In genomic region chr2:179551545-179552045, GRCh38 we compare ENCODE assay signal across 26 cellular contexts.
"Had no signal": no experiment of that assay in that cellular context is flagged by ENCODE, and none has a peak within 500 bp of the region (broad histone marks: within the 10 kb centered on the region; RNA-seq: fewer than 3 reads in every experiment).

No MANE protein-coding gene starts in this region.

- H3K9me3 Mint-ChIP-seq: activated CD4-positive, alpha-beta memory T cell treated with anti-CD3 and anti-CD28 coated beads, Interleukin-2, amount 10 ng/mL, durations not matched to agents 7 days and 5 days; activated CD4-positive, alpha-beta T cell treated with anti-CD3 and anti-CD28 coated beads, Interleukin-2, amount 10 ng/mL, durations not matched to agents 7 days and 5 days; activated T-cell treated with anti-CD3 and anti-CD28 coated beads, Interleukin-2, amount 50 U/mL, for 4 hours; activated T-helper 17 cell treated with anti-CD3 and anti-CD28 coated beads, Interleukin-2, amount 50 U/mL, for 72 hours had no signal

- H3K4me3 Mint-ChIP-seq: activated CD4-positive, alpha-beta memory T cell treated with anti-CD3 and anti-CD28 coated beads, Interleukin-2, amount 10 ng/mL, durations not matched to agents 7 days and 5 days; activated CD4-positive, alpha-beta T cell treated with anti-CD3 and anti-CD28 coated beads for 36 hours; activated CD4-positive, alpha-beta T cell treated with anti-CD3 and anti-CD28 coated beads, Interleukin-2, amount 10 ng/mL, durations not matched to agents 7 days and 5 days; activated naive CD8-positive, alpha-beta T cell; activated T-cell treated with anti-CD3 and anti-CD28 coated beads, Interleukin-2, amount 50 U/mL, for 4 hours; activated T-helper 17 cell treated with anti-CD3 and anti-CD28 coated beads, Interleukin-2, amount 50 U/mL, for 72 hours; effector memory CD8-positive, alpha-beta T cell had no signal

- H3K4me1 ChIP-seq: body of pancreas had no signal

- H3K36me3 Mint-ChIP-seq: activated naive CD8-positive, alpha-beta T cell had no signal

- DNase-seq: activated CD4-positive, alpha-beta memory T cell treated with anti-CD3 and anti-CD28 coated beads, Interleukin-2, amount 10 ng/mL, durations not matched to agents 7 days and 5 days; activated CD4-positive, alpha-beta T cell treated with anti-CD3 and anti-CD28 coated beads for 36 hours; activated CD4-positive, alpha-beta T cell treated with anti-CD3 and anti-CD28 coated beads, Interleukin-2, amount 10 ng/mL, durations not matched to agents 7 days and 5 days; activated CD4-positive, alpha-beta T cell treated with anti-CD3 and anti-CD28 coated beads, Interleukin-2, amount 50 U/mL, for 4 hours; activated CD4-positive, CD25-positive, alpha-beta regulatory T cell; activated CD4-positive, CD25-positive, alpha-beta regulatory T cell treated with anti-CD3 and anti-CD28 coated beads, Interleukin-2, amount 50 U/mL, for 72 hours; activated CD8-positive, alpha-beta memory T cell treated with anti-CD3 and anti-CD28 coated beads for 24 hours; activated effector memory CD4-positive, alpha-beta T cell treated with Interleukin-2 at 50 U/mL for 16 hours; activated gamma-delta T cell treated with Interleukin-2 at 50 U/mL for 16 hours; activated naive CD4-positive, alpha-beta T cell treated with anti-CD3 and anti-CD28 coated beads, Interleukin-2, amount 50 U/mL, for 16 hours; activated naive CD4-positive, alpha-beta T cell treated with Interleukin-2 at 50 U/mL for 16 hours; activated T-cell treated with anti-CD3 and anti-CD28 coated beads, Interleukin-2, amount 50 U/mL, for 4 hours; amniotic stem cell; aorta; body of pancreas; caudate nucleus; cortex of kidney; dermis blood vessel endothelial cell; effector CD4-positive, alpha-beta T cell; effector memory CD8-positive, alpha-beta T cell; foreskin fibroblast; head of caudate nucleus; T-helper 2 cell had no signal

- H3K4me3 ChIP-seq: body of pancreas had no signal

- ATAC-seq: activated CD4-positive, alpha-beta T cell treated with anti-CD3 and anti-CD28 coated beads for 36 hours; activated T-cell treated with anti-CD3 and anti-CD28 coated beads, Interleukin-2, amount 50 U/mL, for 4 hours; activated T-helper 17 cell treated with anti-CD3 and anti-CD28 coated beads, Interleukin-2, amount 50 U/mL, for 72 hours; body of pancreas; effector memory CD8-positive, alpha-beta T cell; esophagus mucosa had no signal

- H3K27me3 ChIP-seq: body of pancreas had no signal

- H3K9me3 ChIP-seq: body of pancreas had no signal

- H3K27ac ChIP-seq: body of pancreas had no signal

- H3K4me1 Mint-ChIP-seq: activated CD4-positive, alpha-beta memory T cell treated with anti-CD3 and anti-CD28 coated beads, Interleukin-2, amount 10 ng/mL, durations not matched to agents 7 days and 5 days; activated CD4-positive, alpha-beta T cell treated with anti-CD3 and anti-CD28 coated beads for 36 hours; activated CD4-positive, alpha-beta T cell treated with anti-CD3 and anti-CD28 coated beads, Interleukin-2, amount 10 ng/mL, durations not matched to agents 7 days and 5 days; activated T-helper 17 cell treated with anti-CD3 and anti-CD28 coated beads, Interleukin-2, amount 50 U/mL, for 72 hours had no signal

- H3K27me3 Mint-ChIP-seq: activated CD4-positive, alpha-beta memory T cell treated with anti-CD3 and anti-CD28 coated beads, Interleukin-2, amount 10 ng/mL, durations not matched to agents 7 days and 5 days; activated CD4-positive, alpha-beta T cell treated with anti-CD3 and anti-CD28 coated beads for 36 hours; activated CD4-positive, alpha-beta T cell treated with anti-CD3 and anti-CD28 coated beads, Interleukin-2, amount 10 ng/mL, durations not matched to agents 7 days and 5 days; activated naive CD8-positive, alpha-beta T cell; activated T-helper 17 cell treated with anti-CD3 and anti-CD28 coated beads, Interleukin-2, amount 50 U/mL, for 72 hours; effector memory CD8-positive, alpha-beta T cell had no signal

- H3K27ac Mint-ChIP-seq: activated CD4-positive, alpha-beta memory T cell treated with anti-CD3 and anti-CD28 coated beads, Interleukin-2, amount 10 ng/mL, durations not matched to agents 7 days and 5 days; activated CD4-positive, alpha-beta T cell treated with anti-CD3 and anti-CD28 coated beads for 36 hours; activated CD4-positive, alpha-beta T cell treated with anti-CD3 and anti-CD28 coated beads, Interleukin-2, amount 10 ng/mL, durations not matched to agents 7 days and 5 days; activated naive CD8-positive, alpha-beta T cell; activated T-helper 17 cell treated with anti-CD3 and anti-CD28 coated beads, Interleukin-2, amount 50 U/mL, for 72 hours; effector memory CD8-positive, alpha-beta T cell had no signal
